ENCODE assay signal across 9 cellular contexts in genomic region chr6:35318200-35318844, GRCh38. TPM values are rescaled to one million over a fixed set of nuclear protein-coding genes. Genes with fewer than 3 reads are reported as not detected.
A peak's percentile ranks its signal among the peaks of the same experiment; 100 is the strongest.
DNase-seq lines count a peak whose midpoint lies in the region; ATAC-seq and TF ChIP-seq lines count a peak whose summit lies in the region.
"Had no signal": no experiment of that assay in that cellular context is flagged by ENCODE, and none has a peak within 500 bp of the region (broad histone marks: within the 10 kb centered on the region; RNA-seq: fewer than 3 reads in every experiment).

No MANE protein-coding gene starts in this region.

- H3K27ac ChIP-seq in heart left ventricle: peak overlapping the region in 7 of 12 donors; percentile 9 to 67 (median 28)
- H3K27ac ChIP-seq in parathyroid adenoma: peak overlapping the region; percentile 43

- H3K27me3 ChIP-seq in heart left ventricle: no peaks in the 10 kb centered on the region
- no peaks in the 10 kb centered on the region for H3K27me3 ChIP-seq in parathyroid adenoma (ENCODE audit: control insufficient read depth, insufficient read depth, low read length)

- H3K27me3 Mint-ChIP-seq in Calu3 (ENCODE audit: unreplicated experiment): no peaks in the 10 kb centered on the region
- H3K27me3 Mint-ChIP-seq: memory B cell had no signal

- H3K4me3 Mint-ChIP-seq in Calu3 (ENCODE audit: low read depth, unreplicated experiment): peak overlapping the region; percentile 91
- no peak overlapping the region for H3K4me3 Mint-ChIP-seq in stimulated activated effector memory CD8-positive, alpha-beta T cell treated with anti-CD3 and anti-CD28 coated beads, Interleukin-12 subunit alpha, Interleukin-12 subunit beta, amount 100 ng/mL, for 72 hours
- H3K4me3 Mint-ChIP-seq: memory B cell had no signal

- peaks cover 0 to 20% (median 5%) of the 10 kb centered on the region in 12 donors for H3K4me1 ChIP-seq in heart left ventricle
- peaks cover 3% of the 10 kb centered on the region for H3K4me1 ChIP-seq in parathyroid adenoma

- CTCF ChIA-PET in Calu3 (lab: Charles Lee): interaction anchor here (0.6 to 1.9 kb wide), 14 partner anchors 9 to 150 kb away, joined by 3 to 15 read pairs (median 5); partner anchors contain the start of genes DEF6, FANCE, PPARD and RPL10A

- intact Hi-C loops in Calu3 (cut with micrococcal nuclease; ENCODE audit: unreplicated experiment): no loop called here
- intact Hi-C loops in heart left ventricle (cut with DNase I): no loop called here

- peak; percentile 95 to 100 (median 99) for ATAC-seq in heart left ventricle
- ATAC-seq in HG03521 (IDR thresholded peaks at IDR 0.05; ENCODE audit: unreplicated experiment): no peak
- ATAC-seq in HG03342 (IDR thresholded peaks at IDR 0.05; ENCODE audit: unreplicated experiment): no peak
- ATAC-seq in stimulated activated effector memory CD8-positive, alpha-beta T cell treated with anti-CD3 and anti-CD28 coated beads, Interleukin-12 subunit alpha, Interleukin-12 subunit beta, amount 100 ng/mL, for 72 hours: no peak

- H3K4me1 Mint-ChIP-seq in Calu3 (ENCODE audit: low read depth, unreplicated experiment): peaks cover 9% of the 10 kb centered on the region
- H3K4me1 Mint-ChIP-seq in stimulated activated effector memory CD8-positive, alpha-beta T cell treated with anti-CD3 and anti-CD28 coated beads, Interleukin-12 subunit alpha, Interleukin-12 subunit beta, amount 100 ng/mL, for 72 hours: peaks cover 38% of the 10 kb centered on the region

- H3K9me3 ChIP-seq in heart left ventricle (no peaks in the 10 kb centered on the region), parathyroid adenoma (ENCODE audit: control insufficient read depth, low read length) (no peaks in the 10 kb centered on the region)

- no TSS peak for BruUV-seq in Calu3 (replicated peaks; lab: Mats Ljungman, UMichigan)

- H3K36me3 ChIP-seq in heart left ventricle (peaks cover 0 to 66% (median 0%) of the 10 kb centered on the region in 9 donors), parathyroid adenoma (ENCODE audit: control insufficient read depth, insufficient read depth, low read length) (no peaks in the 10 kb centered on the region)

- H3K4me3 ChIP-seq in heart left ventricle: peak overlapping the region; percentile 30 to 67 (median 60)
- H3K4me3 ChIP-seq in parathyroid adenoma (ENCODE audit: low read depth, low read length): peak overlapping the region; percentile 59

- TF ChIP-seq CTCF in Calu3 (IDR thresholded peaks at IDR 0.05; ENCODE audit: unreplicated experiment) (peak; percentile 9), heart left ventricle (IDR thresholded peaks at IDR 0.05) (peak in 2 of 12 donors; percentile 11 to 35), parathyroid adenoma (IDR thresholded peaks at IDR 0.05) (no peak)

- peak in 1 of 2 donors; percentile 28 for TF ChIP-seq POLR2A in heart left ventricle (IDR thresholded peaks at IDR 0.05)

- DNase-seq in Calu3: peak; percentile 98
- peak; percentile 51 for DNase-seq in NCI-H128 (lab: John Stamatoyannopoulos, UW; ENCODE audit: unreplicated experiment)
- DNase-seq in amniotic epithelial cell (ENCODE audit: low read depth): peak; percentile 70
- DNase-seq in heart left ventricle: peak; percentile 73 to 89 (median 82)
- DNase-seq in stimulated activated effector memory CD8-positive, alpha-beta T cell treated with anti-CD3 and anti-CD28 coated beads, Interleukin-12 subunit alpha, Interleukin-12 subunit beta, amount 100 ng/mL, for 72 hours (ENCODE audit: low spot score in 2 of 2): no peak

- no peaks in the 10 kb centered on the region for H3K79me2 ChIP-seq in parathyroid adenoma

- H3K9me3 Mint-ChIP-seq in Calu3 (ENCODE audit: low read depth, unreplicated experiment): no peaks in the 10 kb centered on the region
- no peaks in the 10 kb centered on the region for H3K9me3 Mint-ChIP-seq in stimulated activated effector memory CD8-positive, alpha-beta T cell treated with anti-CD3 and anti-CD28 coated beads, Interleukin-12 subunit alpha, Interleukin-12 subunit beta, amount 100 ng/mL, for 72 hours
- H3K9me3 Mint-ChIP-seq: memory B cell had no signal

- WGBS in heart left ventricle, 4 donors: 7 to 16% (median 11%) methylated on average over 12 to 47 of the region's 47 CpGs

- H2AFZ ChIP-seq in parathyroid adenoma: peak overlapping the region; percentile 94

- H3K9ac ChIP-seq in parathyroid adenoma: no peak overlapping the region

- peak overlapping the region; percentile 34 for H3K27ac Mint-ChIP-seq in Calu3 (ENCODE audit: unreplicated experiment)
- no peak overlapping the region for H3K27ac Mint-ChIP-seq in stimulated activated effector memory CD8-positive, alpha-beta T cell treated with anti-CD3 and anti-CD28 coated beads, Interleukin-12 subunit alpha, Interleukin-12 subunit beta, amount 100 ng/mL, for 72 hours

- H3K36me3 Mint-ChIP-seq in Calu3 (ENCODE audit: insufficient read depth, unreplicated experiment): peaks cover 17% of the 10 kb centered on the region
- peaks cover 99% of the 10 kb centered on the region for H3K36me3 Mint-ChIP-seq in stimulated activated effector memory CD8-positive, alpha-beta T cell treated with anti-CD3 and anti-CD28 coated beads, Interleukin-12 subunit alpha, Interleukin-12 subunit beta, amount 100 ng/mL, for 72 hours

- peak overlapping the region; percentile 70 for H3K4me2 ChIP-seq in parathyroid adenoma (ENCODE audit: low read length)

RNA-seq across cellular contexts. Expression of gene DEF6, which starts 20.7 kb away (rescaled TPM):
- total RNA-seq in Calu3 (2022): 15.4 and 18.5 TPM in 2 replicates
- 10 to 100 TPM in 1 of 9 donors, 1 to 10 TPM in 5, under 1 TPM in 3; 0.38 to 14.4 (median 1.3) TPM for total RNA-seq in heart left ventricle
- polyA plus RNA-seq in heart left ventricle: under 1 TPM; 0.72 to 0.86 TPM

RNA-seq across cellular contexts. Expression of gene PPARD, which starts 24.0 kb away (rescaled TPM):
- 26.2 and 26.8 TPM in 2 replicates for total RNA-seq in Calu3 (2022)
- total RNA-seq in heart left ventricle: 10 to 100 TPM; 10.0 to 22.0 (median 13.4) TPM
- 10 to 100 TPM; 13.8 to 23.8 TPM for polyA plus RNA-seq in heart left ventricle

RNA-seq across cellular contexts. Expression of gene ZNF76, which starts 58.8 kb away (rescaled TPM):
- total RNA-seq in Calu3 (2022): 52.0 and 60.0 TPM in 2 replicates
- total RNA-seq in heart left ventricle: 10 to 100 TPM; 26.2 to 46.1 (median 33.0) TPM
- 10 to 100 TPM; 20.2 to 42.3 TPM for polyA plus RNA-seq in heart left ventricle

Comparison
In these comparisons a context has a peak if more than half of its experiments do, and no peak if none do; other contexts are left out.
1. DNase-seq: peak in Calu3 (single experiment), NCI-H128 (single experiment), amniotic epithelial cell (single experiment) and heart left ventricle (5 of 5); none in stimulated activated effector memory CD8-positive, alpha-beta T cell treated with anti-CD3 and anti-CD28 coated beads, Interleukin-12 subunit alpha, Interleukin-12 subunit beta, amount 100 ng/mL, for 72 hours (0 of 2).
2. ATAC-seq: peak in heart left ventricle (4 of 4); none in HG03521 (single experiment), HG03342 (single experiment) and stimulated activated effector memory CD8-positive, alpha-beta T cell treated with anti-CD3 and anti-CD28 coated beads, Interleukin-12 subunit alpha, Interleukin-12 subunit beta, amount 100 ng/mL, for 72 hours (single experiment).